17 cellular contexts compared by ENCODE assay signal in genomic region chr15:101010781-101011180, GRCh38.
DNase-seq lines count a peak whose midpoint lies in the region; ATAC-seq and TF ChIP-seq lines count a peak whose summit lies in the region.
"Had no signal": no experiment of that assay in that cellular context is flagged by ENCODE, and none has a peak within 500 bp of the region (broad histone marks: within the 10 kb centered on the region; RNA-seq: fewer than 3 reads in every experiment).

No MANE protein-coding gene starts in this region.

- no peaks in the 10 kb centered on the region for H3K9me3 ChIP-seq in right atrium auricular region

- no peaks in the 10 kb centered on the region for H3K9me3 Mint-ChIP-seq in osteocyte (ENCODE audit: unreplicated experiment)
- H3K9me3 Mint-ChIP-seq: CD14-positive monocyte had no signal

- intact Hi-C loops in Right ventricle myocardium inferior (cut with DNase I) = no loop called here

- no peak overlapping the region for H3K27ac Mint-ChIP-seq in osteocyte (ENCODE audit: unreplicated experiment)
- H3K27ac Mint-ChIP-seq: CD14-positive monocyte had no signal

- ATAC-seq in Right ventricle myocardium inferior (no peak), GM18519 (IDR thresholded peaks at IDR 0.05; ENCODE audit: low FRiP score, unreplicated experiment) (no peak), HG02840 (IDR thresholded peaks at IDR 0.05; ENCODE audit: low FRiP score, unreplicated experiment) (no peak)
- ATAC-seq: HepG2 had no signal

- H3K4me3 Mint-ChIP-seq in osteocyte (ENCODE audit: unreplicated experiment) = no peak overlapping the region
- H3K4me3 Mint-ChIP-seq: CD14-positive monocyte had no signal

- peaks cover 4% of the 10 kb centered on the region for H3K36me3 ChIP-seq in right atrium auricular region

- H3K4me3 ChIP-seq in right atrium auricular region = no peak overlapping the region
- H3K4me3 ChIP-seq: MG63 had no signal

- TF ChIP-seq CTCF in right atrium auricular region (IDR thresholded peaks at IDR 0.05) = no peak
- no peak for TF ChIP-seq CTCF in osteocyte (IDR thresholded peaks at IDR 0.05)

- no peak overlapping the region for H3K27ac ChIP-seq in right atrium auricular region

- no peaks in the 10 kb centered on the region for H3K27me3 ChIP-seq in right atrium auricular region
- H3K27me3 ChIP-seq: MG63 had no signal

- H3K36me3 Mint-ChIP-seq in osteocyte (ENCODE audit: unreplicated experiment) = no peaks in the 10 kb centered on the region

- peaks cover 18% of the 10 kb centered on the region for H3K4me1 Mint-ChIP-seq in osteocyte (ENCODE audit: unreplicated experiment)

- peaks cover 0 to 22% of the 10 kb centered on the region in 2 donors for H3K4me1 ChIP-seq in right atrium auricular region

- no peaks in the 10 kb centered on the region for H3K27me3 Mint-ChIP-seq in osteocyte (ENCODE audit: unreplicated experiment)

- peak; percentile 55 for DNase-seq in right atrium auricular region (ENCODE audit: low spot score)
- DNase-seq in Right ventricle myocardium inferior (ENCODE audit: missing footprints) = no peak
- DNase-seq in ecto neural progenitor cell (ENCODE audit: low spot score) = peak; percentile 25
- peak; percentile 59 for DNase-seq in osteocyte (ENCODE audit: extremely low spot score, unreplicated experiment)
- DNase-seq in NCI-H2081 (lab: John Stamatoyannopoulos, UW) = no peak
- DNase-seq in germinal center (ENCODE audit: low spot score) = no peak
- DNase-seq: DMS79, H7, MG63, NCI-H1092 treated with DMSO at 0.1 percent for 48 hours, NCI-H1694, NCI-H345, NCI-H526 treated with DMSO at 0.1 percent for 48 hours had no signal

Comparison
In these comparisons a context has a peak if more than half of its experiments do, and no peak if none do; other contexts are left out.
1. DNase-seq: peak in right atrium auricular region (single experiment), ecto neural progenitor cell (single experiment) and osteocyte (single experiment); none in Right ventricle myocardium inferior (single experiment), NCI-H2081 (0 of 2) and germinal center (single experiment).